In genomic region chr13:81907973-81908372, GRCh38 we compare ENCODE assay signal across 7 cellular contexts.
"Had no signal": no experiment of that assay in that cellular context is flagged by ENCODE, and none has a peak within 500 bp of the region (broad histone marks: within the 10 kb centered on the region; RNA-seq: fewer than 3 reads in every experiment).

No MANE protein-coding gene starts in this region.

- DNase-seq: GOT3, H7, HCEC 1CT, KBM-7 had no signal

- H3K27ac ChIP-seq: HL-60, KMS-11 had no signal

- ATAC-seq: HepG2 had no signal

- FAIRE-seq: HepG2 had no signal
